Comparison of ENCODE assay signal across 1 cellular context in the genomic region with DNA sequence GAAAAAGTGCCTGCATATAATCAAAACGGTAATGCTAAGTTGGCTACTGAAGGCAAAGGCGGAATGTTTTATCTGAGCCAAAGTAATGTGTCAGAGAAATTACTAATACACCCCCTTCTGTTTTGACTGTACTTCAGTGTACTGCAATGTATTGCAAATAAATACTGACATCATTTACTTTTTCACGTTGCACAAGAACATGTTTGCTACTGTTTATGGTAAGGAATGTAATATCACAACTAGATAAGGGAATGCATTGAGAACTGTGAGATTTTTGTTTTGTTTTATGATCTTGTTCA.
TF ChIP-seq lines count a peak whose summit lies in the region.

No MANE protein-coding gene starts in this region.

TF ChIP-seq in H1, 55 proteins besides CTCF, POLR2A, EP300 and RAD21:
- no peak for TF ChIP-seq CEBPB (IDR thresholded peaks at IDR 0.05; ENCODE audit: low read depth, low read length)
- TF ChIP-seq, protein P1, sequence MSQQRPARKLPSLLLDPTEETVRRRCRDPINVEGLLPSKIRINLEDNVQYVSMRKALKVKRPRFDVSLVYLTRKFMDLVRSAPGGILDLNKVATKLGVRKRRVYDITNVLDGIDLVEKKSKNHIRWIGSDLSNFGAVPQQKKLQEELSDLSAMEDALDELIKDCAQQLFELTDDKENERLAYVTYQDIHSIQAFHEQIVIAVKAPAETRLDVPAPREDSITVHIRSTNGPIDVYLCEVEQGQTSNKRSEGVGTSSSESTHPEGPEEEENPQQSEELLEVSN (IDR thresholded peaks at IDR 0.05) = no peak
- TF ChIP-seq TEAD4 (IDR thresholded peaks at IDR 0.05; ENCODE audit: low read depth, low read length) = no peak
- no peak for TF ChIP-seq JUND (IDR thresholded peaks at IDR 0.05; ENCODE audit: low read length)
- TF ChIP-seq, protein P2, sequence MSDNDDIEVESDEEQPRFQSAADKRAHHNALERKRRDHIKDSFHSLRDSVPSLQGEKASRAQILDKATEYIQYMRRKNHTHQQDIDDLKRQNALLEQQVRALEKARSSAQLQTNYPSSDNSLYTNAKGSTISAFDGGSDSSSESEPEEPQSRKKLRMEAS (IDR thresholded peaks at IDR 0.05) = no peak
- TF ChIP-seq ZNF274 (IDR thresholded peaks at IDR 0.05; ENCODE audit: borderline replicate concordance, extremely low read depth, low read length) = no peak
- no peak for TF ChIP-seq SRF (IDR thresholded peaks at IDR 0.05; ENCODE audit: low read depth, low read length)
- TF ChIP-seq RXRA (IDR thresholded peaks at IDR 0.05; ENCODE audit: insufficient read depth, low read depth, low read length) = no peak
- TF ChIP-seq RNF2 (IDR thresholded peaks at IDR 0.05; ENCODE audit: borderline replicate concordance, low read depth, low read length, missing control alignments, poor library complexity, severe bottlenecking) = no peak
- TF ChIP-seq CHD1 (IDR thresholded peaks at IDR 0.05; ENCODE audit: low read depth, low read length) = no peak
- TF ChIP-seq KDM4A (IDR thresholded peaks at IDR 0.05; ENCODE audit: low read depth, low read length, severe bottlenecking) = no peak
